Comparison of ENCODE assay signal across 8 cellular contexts in the genomic region with DNA sequence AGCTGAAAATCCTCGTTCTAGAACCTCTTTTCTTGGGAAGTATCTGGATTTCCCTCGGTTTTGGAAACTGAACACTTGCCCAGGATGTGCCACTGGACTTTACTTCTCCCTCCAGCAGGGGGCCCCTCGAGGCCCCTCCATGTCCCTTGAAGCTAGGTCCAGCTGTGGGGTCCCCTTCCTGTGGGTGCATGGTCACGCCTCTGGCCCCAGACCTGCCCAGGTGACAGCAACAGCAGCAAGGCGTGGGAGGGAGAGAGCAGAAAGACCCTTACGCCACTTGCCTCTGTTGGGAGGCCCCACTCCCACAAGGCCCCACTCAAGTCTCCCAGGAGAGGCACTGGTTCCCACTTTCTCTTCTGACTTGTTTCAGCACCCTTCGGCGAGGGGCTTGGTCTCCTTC. TPM values are rescaled to one million over a fixed set of nuclear protein-coding genes. Genes with fewer than 3 reads are reported as not detected.
A peak's percentile ranks its signal among the peaks of the same experiment; 100 is the strongest.
DNase-seq lines count a peak whose midpoint lies in the region; ATAC-seq and TF ChIP-seq lines count a peak whose summit lies in the region.

No MANE protein-coding gene starts in this region.

- ATAC-seq in activated CD4-positive, alpha-beta T cell treated with anti-CD3 and anti-CD28 coated beads for 36 hours: no peak
- no peak for ATAC-seq in PC-3
- no peak for ATAC-seq in thoracic aorta (ENCODE audit: insufficient number of reproducible peaks, low FRiP score, low read depth)
- ATAC-seq in HG03432 (IDR thresholded peaks at IDR 0.05; ENCODE audit: unreplicated experiment): no peak

- H3K27me3 Mint-ChIP-seq in activated CD4-positive, alpha-beta T cell treated with anti-CD3 and anti-CD28 coated beads for 36 hours: peaks cover 14% of the 10 kb centered on the region

- no peaks in the 10 kb centered on the region for H3K9me3 ChIP-seq in PC-3 (ENCODE audit: low read length)
- H3K9me3 ChIP-seq in thoracic aorta: no peaks in the 10 kb centered on the region

- peak overlapping the region; percentile 53 for H3K4me2 ChIP-seq in PC-3 (ENCODE audit: low read length)

- peaks cover 7% of the 10 kb centered on the region for H3K4me1 Mint-ChIP-seq in activated CD4-positive, alpha-beta T cell treated with anti-CD3 and anti-CD28 coated beads for 36 hours

- H3K36me3 Mint-ChIP-seq in activated CD4-positive, alpha-beta T cell treated with anti-CD3 and anti-CD28 coated beads for 36 hours (ENCODE audit: low read depth): no peaks in the 10 kb centered on the region

- H3K27ac ChIP-seq in PC-3 (ENCODE audit: low read length) (peak overlapping the region; percentile 49), thoracic aorta (no peak overlapping the region)

- H3F3A ChIP-seq in PC-3 (ENCODE audit: low read length, unreplicated experiment): peaks cover 6% of the 10 kb centered on the region

- H3K9me2 ChIP-seq in PC-3 (replicated peaks; ENCODE audit: low read length): no peaks in the 10 kb centered on the region

- H3K9me3 Mint-ChIP-seq in activated CD4-positive, alpha-beta T cell treated with anti-CD3 and anti-CD28 coated beads for 36 hours (ENCODE audit: low read depth): no peaks in the 10 kb centered on the region

- POLR2A ChIA-PET in activated CD4-positive, alpha-beta T cell treated with anti-CD3 and anti-CD28 coated beads for 36 hours (lab: Charles Lee): no interaction called here
- POLR2A ChIA-PET in PC-3 (lab: Charles Lee; ENCODE audit: unreplicated experiment): no interaction called here

- peaks cover 9% of the 10 kb centered on the region; the same call in 1 of the 2 replicates for H4K20me1 ChIP-seq in PC-3 (ENCODE audit: low read length)

- H3K4me3 ChIP-seq in PC-3 (ENCODE audit: low read length): no peak overlapping the region
- no peak overlapping the region for H3K4me3 ChIP-seq in fibroblast of pulmonary artery (replicated peaks; ENCODE audit: low read depth, low read length)
- no peak overlapping the region for H3K4me3 ChIP-seq in thoracic aorta

- no peaks in the 10 kb centered on the region for H3K27me3 ChIP-seq in PC-3 (ENCODE audit: low read length)
- no peaks in the 10 kb centered on the region for H3K27me3 ChIP-seq in thoracic aorta (replicated peaks; ENCODE audit: insufficient read depth)

- CTCF ChIA-PET in activated CD4-positive, alpha-beta T cell treated with anti-CD3 and anti-CD28 coated beads for 36 hours (lab: Charles Lee): interaction anchor here (0.7 to 2.2 kb wide), 6 partner anchors 10 to 326 kb away, joined by 3 to 10 read pairs (median 4); no protein-coding TSS in a partner anchor
- CTCF ChIA-PET in PC-3 (lab: Charles Lee): interaction anchor here (0.5 to 1.3 kb wide), 4 partner anchors 18 to 285 kb away, joined by 3 to 11 read pairs (median 8); no protein-coding TSS in a partner anchor

- H3K9ac ChIP-seq in PC-3 (ENCODE audit: low read length): no peak overlapping the region

- no peaks in the 10 kb centered on the region for H3K36me3 ChIP-seq in PC-3 (ENCODE audit: low read depth, low read length)
- no peaks in the 10 kb centered on the region for H3K36me3 ChIP-seq in thoracic aorta

- no peak overlapping the region for H3K27ac Mint-ChIP-seq in activated CD4-positive, alpha-beta T cell treated with anti-CD3 and anti-CD28 coated beads for 36 hours

- no peak overlapping the region for H2AFZ ChIP-seq in PC-3 (ENCODE audit: low read length)

- no peak overlapping the region for H3K4me3 Mint-ChIP-seq in activated CD4-positive, alpha-beta T cell treated with anti-CD3 and anti-CD28 coated beads for 36 hours

- TF ChIP-seq CTCF in PC-3 (conservative IDR thresholded peaks at IDR 0.05; ENCODE audit: low read depth, low read length): peak; percentile 81
- TF ChIP-seq CTCF in fibroblast of pulmonary artery (IDR thresholded peaks at IDR 0.05; ENCODE audit: low read length, missing control alignments): peak; percentile 80
- peak; percentile 42 for TF ChIP-seq CTCF in thoracic aorta (IDR thresholded peaks at IDR 0.05)

- DNase-seq in activated CD4-positive, alpha-beta T cell treated with anti-CD3 and anti-CD28 coated beads for 36 hours: peak; percentile 41
- DNase-seq in activated CD4-positive, alpha-beta T cell treated with anti-CD3 and anti-CD28 coated beads, Interleukin-2, amount 50 U/mL, for 48 hours: no peak
- DNase-seq in PC-3: peak; percentile 21
- no peak for DNase-seq in fibroblast of pulmonary artery (ENCODE audit: low read depth)
- no peak for DNase-seq in thoracic aorta (ENCODE audit: low spot score)
- no peak for DNase-seq in MV-4-11 (lab: John Stamatoyannopoulos, UW)
- DNase-seq in GM19238 (ENCODE audit: insufficient read length, low spot score): no peak

- BruUV-seq in PC-3 (replicated peaks; lab: Mats Ljungman, UMichigan): no TSS peak

- peaks cover 17% of the 10 kb centered on the region for H3K79me2 ChIP-seq in PC-3 (ENCODE audit: low read length)

- intact Hi-C loops in activated CD4-positive, alpha-beta T cell treated with anti-CD3 and anti-CD28 coated beads for 36 hours (cut with DNase I, micrococcal nuclease): no loop called here
- intact Hi-C loops in PC-3 (cut with micrococcal nuclease): loop anchor here (2.0 kb wide), 1 partner anchor 18 kb away; no protein-coding TSS in a partner anchor

- H3K4me1 ChIP-seq in PC-3 (ENCODE audit: insufficient read depth, low read length) (peaks cover 33% of the 10 kb centered on the region), thoracic aorta (ENCODE audit: control insufficient read depth in 1 of 2, low read depth in 2 of 2) (peaks cover under 1 to 31% of the 10 kb centered on the region in 2 donors)

RNA-seq across cellular contexts. Expression of a gene that starts 3.1 kb away (rescaled TPM):
- 1 to 10 TPM; 5.4 to 5.8 TPM for total RNA-seq in activated CD4-positive, alpha-beta T cell treated with anti-CD3 and anti-CD28 coated beads for 36 hours
- total RNA-seq in PC-3 (2014; rRNA removed) (52.8 and 53.9 TPM in 2 replicates), thoracic aorta (10 to 100 TPM; 54.2 to 80.6 TPM)

RNA-seq across cellular contexts. Expression of a gene that starts 20.0 kb away (rescaled TPM):
- not detected for total RNA-seq in activated CD4-positive, alpha-beta T cell treated with anti-CD3 and anti-CD28 coated beads for 36 hours
- total RNA-seq in PC-3 (2014; rRNA removed): 0.07 TPM in 1 of 2 replicates, not detected in the other
- not detected for total RNA-seq in thoracic aorta

Comparison
In these comparisons a context has a peak if more than half of its experiments do, and no peak if none do; other contexts are left out.
1. DNase-seq: peak in activated CD4-positive, alpha-beta T cell treated with anti-CD3 and anti-CD28 coated beads for 36 hours (single experiment) and PC-3 (single experiment); none in activated CD4-positive, alpha-beta T cell treated with anti-CD3 and anti-CD28 coated beads, Interleukin-2, amount 50 U/mL, for 48 hours (0 of 2), fibroblast of pulmonary artery (single experiment), thoracic aorta (single experiment), MV-4-11 (single experiment) and GM19238 (single experiment).
2. Peak in every context shown above with its lines, with median percentiles within 50 percentile points of each other: CTCF ChIP-seq.